Comparison of ENCODE assay signal across 8 cellular contexts in genomic region chr3:112973325-112974177, GRCh38.
DNase-seq lines count a peak whose midpoint lies in the region; ATAC-seq and FAIRE-seq lines count a peak whose summit lies in the region.

No MANE protein-coding gene starts in this region.

- H3K9me3 Mint-ChIP-seq in stimulated activated naive CD8-positive, alpha-beta T cell treated with anti-CD3 and anti-CD28 coated beads, Interleukin-15, Interleukin-2, amounts not matched to agents 100 ng/mL and 50 ng/mL, for 24 hours = no peaks in the 10 kb centered on the region

- no peaks in the 10 kb centered on the region for H3K27me3 Mint-ChIP-seq in stimulated activated naive CD8-positive, alpha-beta T cell treated with anti-CD3 and anti-CD28 coated beads, Interleukin-15, Interleukin-2, amounts not matched to agents 100 ng/mL and 50 ng/mL, for 24 hours

- no peaks in the 10 kb centered on the region for H3K36me3 Mint-ChIP-seq in stimulated activated naive CD8-positive, alpha-beta T cell treated with anti-CD3 and anti-CD28 coated beads, Interleukin-15, Interleukin-2, amounts not matched to agents 100 ng/mL and 50 ng/mL, for 24 hours (ENCODE audit: low read depth)

- peak overlapping the region; percentile 84 for H3K4me3 Mint-ChIP-seq in stimulated activated naive CD8-positive, alpha-beta T cell treated with anti-CD3 and anti-CD28 coated beads, Interleukin-15, Interleukin-2, amounts not matched to agents 100 ng/mL and 50 ng/mL, for 24 hours

- peak overlapping the region; percentile 91 for H3K27ac Mint-ChIP-seq in stimulated activated naive CD8-positive, alpha-beta T cell treated with anti-CD3 and anti-CD28 coated beads, Interleukin-15, Interleukin-2, amounts not matched to agents 100 ng/mL and 50 ng/mL, for 24 hours

- ATAC-seq in GM21737 (IDR thresholded peaks at IDR 0.05; ENCODE audit: unreplicated experiment) = peak; percentile 80

- DNase-seq in GM18507 (ENCODE audit: extremely low spot score, insufficient read length, low read depth) (no peak), NAMALWA (ENCODE audit: low spot score) (peak; percentile 14), NCI-H1092 treated with DMSO at 0.1 percent for 48 hours (lab: John Stamatoyannopoulos, UW) (no peak), NCI-H2171 treated with DMSO at 0.1 percent for 48 hours (lab: John Stamatoyannopoulos, UW) (no peak), DMS 273 (lab: John Stamatoyannopoulos, UW; ENCODE audit: unreplicated experiment) (no peak)
- peak; percentile 43 for DNase-seq in central memory CD4-positive, alpha-beta T cell

- peak; percentile 95 for FAIRE-seq in GM18507 (lab: Jason Lieb, UNC)

- peaks cover 93% of the 10 kb centered on the region for H3K4me1 Mint-ChIP-seq in stimulated activated naive CD8-positive, alpha-beta T cell treated with anti-CD3 and anti-CD28 coated beads, Interleukin-15, Interleukin-2, amounts not matched to agents 100 ng/mL and 50 ng/mL, for 24 hours (ENCODE audit: low read depth)

Comparison
In these comparisons a context has a peak if more than half of its experiments do, and no peak if none do; other contexts are left out.
1. DNase-seq: peak in NAMALWA (single experiment) and central memory CD4-positive, alpha-beta T cell (single experiment); none in GM18507 (single experiment), NCI-H1092 treated with DMSO at 0.1 percent for 48 hours (single experiment), NCI-H2171 treated with DMSO at 0.1 percent for 48 hours (single experiment) and DMS 273 (single experiment).